8 cellular contexts compared by ENCODE assay signal in genomic region chr16:72848759-72849664, GRCh38.
DNase-seq lines count a peak whose midpoint lies in the region; TF ChIP-seq lines count a peak whose summit lies in the region.
"Had no signal": no experiment of that assay in that cellular context is flagged by ENCODE, and none has a peak within 500 bp of the region (broad histone marks: within the 10 kb centered on the region; RNA-seq: fewer than 3 reads in every experiment).

No MANE protein-coding gene starts in this region.

- H3K4me3 ChIP-seq in fibroblast of the aortic adventitia (ENCODE audit: low read depth, low read length) (peak overlapping the region; percentile 10), Karpas-422 (ENCODE audit: low read length) (no peak overlapping the region)
- H3K4me3 ChIP-seq: SK-N-MC had no signal

- no peak overlapping the region for H3K9ac ChIP-seq in Karpas-422 (ENCODE audit: low read length)

- H2AFZ ChIP-seq in Karpas-422 (ENCODE audit: low read length) = no peak overlapping the region

- peak overlapping the region; percentile 59 for H3K4me3 Mint-ChIP-seq in osteocyte (ENCODE audit: unreplicated experiment)

- no peaks in the 10 kb centered on the region for H3K36me3 ChIP-seq in Karpas-422 (ENCODE audit: insufficient read depth, low read length)

- no peaks in the 10 kb centered on the region for H3K9me3 ChIP-seq in Karpas-422 (ENCODE audit: low read length)

- peaks cover 92% of the 10 kb centered on the region for H3K4me1 Mint-ChIP-seq in osteocyte (ENCODE audit: unreplicated experiment)

- peaks cover 10% of the 10 kb centered on the region for H3K4me1 ChIP-seq in Karpas-422 (ENCODE audit: low read length)

- H3K9me2 ChIP-seq in Karpas-422 (replicated peaks; ENCODE audit: insufficient read depth, low read length) = no peaks in the 10 kb centered on the region

- no peaks in the 10 kb centered on the region for H3K27me3 ChIP-seq in Karpas-422 (ENCODE audit: low read length)

- H3K79me2 ChIP-seq in Karpas-422 (ENCODE audit: low read length) = no peaks in the 10 kb centered on the region

- H3K27me3 Mint-ChIP-seq in osteocyte (ENCODE audit: unreplicated experiment) = no peaks in the 10 kb centered on the region

- peak overlapping the region; percentile 99 for H3K27ac Mint-ChIP-seq in osteocyte (ENCODE audit: unreplicated experiment)

- H3K9me3 Mint-ChIP-seq in osteocyte (ENCODE audit: unreplicated experiment) = no peaks in the 10 kb centered on the region

- no peak overlapping the region for H3K27ac ChIP-seq in Karpas-422 (ENCODE audit: low read length)
- H3K27ac ChIP-seq: SK-N-MC had no signal

- H3K4me2 ChIP-seq in Karpas-422 (ENCODE audit: low read depth, low read length, poor library complexity, severe bottlenecking) = no peak overlapping the region

- no peaks in the 10 kb centered on the region for H4K20me1 ChIP-seq in Karpas-422 (ENCODE audit: insufficient read depth, low read depth, low read length)

- H3K36me3 Mint-ChIP-seq in osteocyte (ENCODE audit: unreplicated experiment) = peaks cover 10% of the 10 kb centered on the region

- no peak for TF ChIP-seq CTCF in fibroblast of the aortic adventitia (IDR thresholded peaks at IDR 0.05; ENCODE audit: insufficient read depth, low read length)
- TF ChIP-seq CTCF in osteocyte (IDR thresholded peaks at IDR 0.05) = peak; percentile 13

- DNase-seq in HS-27A (ENCODE audit: low read depth) (peak; percentile 86), RPMI7951 (ENCODE audit: low read depth) (peak; percentile 88), fibroblast of the aortic adventitia (ENCODE audit: low read depth) (peak; percentile 96), osteocyte (ENCODE audit: extremely low spot score, unreplicated experiment) (peak; percentile 98), Karpas-422 (no peak), NCI-H146 treated with DMSO at 0.1 percent for 48 hours (lab: John Stamatoyannopoulos, UW; ENCODE audit: unreplicated experiment) (no peak)
- no peak for DNase-seq in activated effector memory CD4-positive, alpha-beta T cell treated with anti-CD3 and anti-CD28 coated beads, Interleukin-2, amount 50 U/mL, for 16 hours

Comparison
In these comparisons a context has a peak if more than half of its experiments do, and no peak if none do; other contexts are left out.
1. DNase-seq: peak in HS-27A (single experiment), RPMI7951 (single experiment), fibroblast of the aortic adventitia (single experiment) and osteocyte (single experiment); none in Karpas-422 (single experiment), activated effector memory CD4-positive, alpha-beta T cell treated with anti-CD3 and anti-CD28 coated beads, Interleukin-2, amount 50 U/mL, for 16 hours (single experiment) and NCI-H146 treated with DMSO at 0.1 percent for 48 hours (single experiment).